Comparison of ENCODE assay signal across 16 cellular contexts in genomic region chr9:131020388-131020787, GRCh38. TPM values are rescaled to one million over a fixed set of nuclear protein-coding genes. Genes with fewer than 3 reads are reported as not detected.
DNase-seq lines count a peak whose midpoint lies in the region; ATAC-seq and TF ChIP-seq lines count a peak whose summit lies in the region.
"Had no signal": no experiment of that assay in that cellular context is flagged by ENCODE, and none has a peak within 500 bp of the region (broad histone marks: within the 10 kb centered on the region; RNA-seq: fewer than 3 reads in every experiment).

No MANE protein-coding gene starts in this region.

- H3K23ac ChIP-seq in mesendoderm (ENCODE audit: low read length) = no peak overlapping the region

- H2BK5ac ChIP-seq in mesendoderm (ENCODE audit: low read length) = no peak overlapping the region

- POLR2A ChIA-PET in MCF 10A (lab: Yijun Ruan, JAX) (no interaction called here), RWPE1 (lab: Yijun Ruan, JAX; ENCODE audit: low non-redundant PET) (no interaction called here)
- POLR2A ChIA-PET in activated CD8-positive, alpha-beta T cell treated with anti-CD3 and anti-CD28 coated beads, Interleukin-2, amount 10 ng/mL, durations not matched to agents 7 days and 5 days (lab: Charles Lee) = no interaction called here

- WGBS in mesendoderm (ENCODE audit: extremely low coverage, insufficient coverage, low lambda C conversion rate) = no CpG with 5 or more reads among the region's 2 CpGs

- H3K18ac ChIP-seq in mesendoderm (ENCODE audit: low read length) = no peak overlapping the region

- no peak overlapping the region for H4K8ac ChIP-seq in mesendoderm (ENCODE audit: low read depth, low read length)

- no peak overlapping the region for H3K56ac ChIP-seq in mesendoderm (ENCODE audit: low read length)

- BruUV-seq in MCF 10A (replicated peaks; lab: Mats Ljungman, UMichigan) = no TSS peak

- H3K36me3 Mint-ChIP-seq in MCF 10A (ENCODE audit: insufficient read depth, unreplicated experiment) = no peaks in the 10 kb centered on the region
- H3K36me3 Mint-ChIP-seq in activated CD8-positive, alpha-beta T cell treated with anti-CD3 and anti-CD28 coated beads, Interleukin-2, amount 10 ng/mL, durations not matched to agents 7 days and 5 days (ENCODE audit: low read depth) = no peaks in the 10 kb centered on the region

- CTCF ChIA-PET in MCF 10A (lab: Yijun Ruan, JAX) (interaction anchor here (0.6 to 1.4 kb wide), 2 partner anchors 8 to 26 kb away, joined by 3 to 6 read pairs; no protein-coding TSS in a partner anchor), RWPE1 (lab: Yijun Ruan, JAX) (interaction anchor here (1.1 to 1.3 kb wide), 2 partner anchors 26 to 126 kb away, joined by 4 to 5 read pairs; no protein-coding TSS in a partner anchor)
- CTCF ChIA-PET in activated CD8-positive, alpha-beta T cell treated with anti-CD3 and anti-CD28 coated beads, Interleukin-2, amount 10 ng/mL, durations not matched to agents 7 days and 5 days (lab: Charles Lee) = interaction anchor here (1.3 kb wide), 1 partner anchor 26 kb away, joined by 4 read pairs; no protein-coding TSS in a partner anchor

- no peak for ATAC-seq in activated CD8-positive, alpha-beta T cell treated with anti-CD3 and anti-CD28 coated beads, Interleukin-2, amount 10 ng/mL, durations not matched to agents 7 days and 5 days

- no peak overlapping the region for H4K5ac ChIP-seq in mesendoderm (ENCODE audit: low read length)

- peak overlapping the region; percentile 55 to 73 for H3K27ac ChIP-seq in breast epithelium
- no peak overlapping the region for H3K27ac ChIP-seq in mesendoderm (ENCODE audit: low read depth, low read length)
- H3K27ac ChIP-seq in RWPE1 = no peak overlapping the region
- H3K27ac ChIP-seq: 22Rv1, epithelial cell of prostate had no signal

- peaks cover 78% of the 10 kb centered on the region for H3K27me3 Mint-ChIP-seq in MCF 10A (ENCODE audit: insufficient read depth, unreplicated experiment)
- peaks cover 5% of the 10 kb centered on the region for H3K27me3 Mint-ChIP-seq in activated CD8-positive, alpha-beta T cell treated with anti-CD3 and anti-CD28 coated beads, Interleukin-2, amount 10 ng/mL, durations not matched to agents 7 days and 5 days (ENCODE audit: low read depth)

- no peaks in the 10 kb centered on the region for H3K4me1 ChIP-seq in breast epithelium
- no peaks in the 10 kb centered on the region for H3K4me1 ChIP-seq in mesendoderm (ENCODE audit: control insufficient read depth, low read depth, low read length)

- TF ChIP-seq CTCF in breast epithelium (IDR thresholded peaks at IDR 0.05) = no peak
- no peak for TF ChIP-seq CTCF in MCF 10A (IDR thresholded peaks at IDR 0.05; ENCODE audit: unreplicated experiment)
- TF ChIP-seq CTCF in epithelial cell of proximal tubule (conservative IDR thresholded peaks at IDR 0.05; ENCODE audit: low read depth, low read length) = no peak
- no peak for TF ChIP-seq CTCF in RWPE1 (conservative IDR thresholded peaks at IDR 0.05; ENCODE audit: low read depth)

- TF ChIP-seq POLR2A in breast epithelium (IDR thresholded peaks at IDR 0.05) = no peak

- no peaks in the 10 kb centered on the region for H3K27me3 ChIP-seq in breast epithelium
- no peaks in the 10 kb centered on the region for H3K27me3 ChIP-seq in mesendoderm (ENCODE audit: insufficient read depth, low read length, poor library complexity)

- peaks cover 8% of the 10 kb centered on the region for H3K9me3 Mint-ChIP-seq in MCF 10A (ENCODE audit: unreplicated experiment)
- no peaks in the 10 kb centered on the region for H3K9me3 Mint-ChIP-seq in activated CD8-positive, alpha-beta T cell treated with anti-CD3 and anti-CD28 coated beads, Interleukin-2, amount 10 ng/mL, durations not matched to agents 7 days and 5 days (ENCODE audit: insufficient read depth)
- H3K9me3 Mint-ChIP-seq: T-helper 1 cell treated with Interleukin-12 subunit alpha and Interleukin-12 subunit beta and Interleukin-4 antibody, amounts not matched to agents 30 μg/mL and 1 μg/mL, for 36 hours had no signal

- intact Hi-C loops in breast epithelium (cut with DNase I; ENCODE audit: low total_unique reads) (no loop called here), MCF 10A (cut with micrococcal nuclease) (no loop called here)

- H2AK5ac ChIP-seq in mesendoderm (ENCODE audit: low read length) = no peak overlapping the region

- H3K4ac ChIP-seq in mesendoderm (ENCODE audit: low read depth, low read length) = no peak overlapping the region

- H2BK15ac ChIP-seq in mesendoderm (replicated peaks; ENCODE audit: low read depth) = no peak overlapping the region

- DNase-seq in breast epithelium (ENCODE audit: low spot score in 2 of 2) (no peak), MCF 10A (ENCODE audit: unreplicated experiment) (no peak), epithelial cell of proximal tubule (ENCODE audit: low read depth) (peak; percentile 32), mesendoderm (peak; percentile 90), NCI-H524 treated with DMSO at 0.1 percent for 48 hours (lab: John Stamatoyannopoulos, UW) (no peak), RWPE1 (ENCODE audit: low spot score) (no peak), OCI-M1 (lab: John Stamatoyannopoulos, UW) (no peak)
- no peak for DNase-seq in activated CD8-positive, alpha-beta T cell treated with anti-CD3 and anti-CD28 coated beads, Interleukin-2, amount 10 ng/mL, durations not matched to agents 7 days and 5 days
- DNase-seq: activated CD4-positive, alpha-beta T cell treated with anti-CD3 and anti-CD28 coated beads for 4 hours; caudate nucleus; NCI-H2171; substantia nigra had no signal

- H3K4me3 ChIP-seq in breast epithelium (no peak overlapping the region), epithelial cell of proximal tubule (ENCODE audit: low read depth, low read length) (no peak overlapping the region), mesendoderm (ENCODE audit: low read length) (no peak overlapping the region)

- no peak overlapping the region for H3K4me2 ChIP-seq in mesendoderm (ENCODE audit: low read length)

- H3K27ac Mint-ChIP-seq in MCF 10A (ENCODE audit: low read depth, unreplicated experiment) = no peak overlapping the region
- H3K27ac Mint-ChIP-seq in activated CD8-positive, alpha-beta T cell treated with anti-CD3 and anti-CD28 coated beads, Interleukin-2, amount 10 ng/mL, durations not matched to agents 7 days and 5 days = no peak overlapping the region
- H3K27ac Mint-ChIP-seq: T-helper 1 cell treated with Interleukin-12 subunit alpha and Interleukin-12 subunit beta and Interleukin-4 antibody, amounts not matched to agents 30 μg/mL and 1 μg/mL, for 36 hours had no signal

- H3K4me1 Mint-ChIP-seq in MCF 10A (ENCODE audit: insufficient read depth, unreplicated experiment) = no peaks in the 10 kb centered on the region
- peaks cover 2% of the 10 kb centered on the region for H3K4me1 Mint-ChIP-seq in activated CD8-positive, alpha-beta T cell treated with anti-CD3 and anti-CD28 coated beads, Interleukin-2, amount 10 ng/mL, durations not matched to agents 7 days and 5 days (ENCODE audit: low read depth)

- H3K9me3 ChIP-seq in breast epithelium = no peaks in the 10 kb centered on the region

- H3K36me3 ChIP-seq in breast epithelium (no peaks in the 10 kb centered on the region), mesendoderm (ENCODE audit: control insufficient read depth, insufficient read depth, low read length) (no peaks in the 10 kb centered on the region)

- H2BK120ac ChIP-seq in mesendoderm (ENCODE audit: low read depth, low read length) = no peak overlapping the region

- no peak overlapping the region for H3K4me3 Mint-ChIP-seq in MCF 10A (ENCODE audit: unreplicated experiment)
- H3K4me3 Mint-ChIP-seq in activated CD8-positive, alpha-beta T cell treated with anti-CD3 and anti-CD28 coated beads, Interleukin-2, amount 10 ng/mL, durations not matched to agents 7 days and 5 days = no peak overlapping the region
- H3K4me3 Mint-ChIP-seq: T-helper 1 cell treated with Interleukin-12 subunit alpha and Interleukin-12 subunit beta and Interleukin-4 antibody, amounts not matched to agents 30 μg/mL and 1 μg/mL, for 36 hours had no signal

- H3K79me2 ChIP-seq in mesendoderm (ENCODE audit: control insufficient read depth, insufficient read depth, low read length) = no peaks in the 10 kb centered on the region

- peaks cover 6% of the 10 kb centered on the region for H3K79me1 ChIP-seq in mesendoderm (ENCODE audit: low read length)

- H3K9ac ChIP-seq in mesendoderm (ENCODE audit: low read length) = no peak overlapping the region

RNA-seq across cellular contexts. Expression of gene LAMC3, which starts 11.4 kb away (rescaled TPM):
- total RNA-seq in breast epithelium = 1 to 10 TPM; 2.1 to 8.5 (median 7.8) TPM
- total RNA-seq in MCF 10A (2022) = not detected in 2 replicates
- total RNA-seq in epithelial cell of proximal tubule = 0.14 and 0.29 TPM in 2 replicates
- polyA plus RNA-seq in mesendoderm (2013, experiment 1 of 2) = 14.4 TPM
- 15.1 TPM for polyA plus RNA-seq in mesendoderm (2013, experiment 2 of 2)
- not detected for total RNA-seq in activated CD8-positive, alpha-beta T cell treated with anti-CD3 and anti-CD28 coated beads, Interleukin-2, amount 10 ng/mL, durations not matched to agents 7 days and 5 days
- total RNA-seq: LHCN-M2 had no signal

Comparison
In these comparisons a context has a peak if more than half of its experiments do, and no peak if none do; other contexts are left out.
1. DNase-seq: peak in epithelial cell of proximal tubule (single experiment) and mesendoderm (single experiment); none in breast epithelium (0 of 2), MCF 10A (single experiment), activated CD8-positive, alpha-beta T cell treated with anti-CD3 and anti-CD28 coated beads, Interleukin-2, amount 10 ng/mL, durations not matched to agents 7 days and 5 days (single experiment), NCI-H524 treated with DMSO at 0.1 percent for 48 hours (single experiment), RWPE1 (single experiment) and OCI-M1 (single experiment).
2. H3K27ac ChIP-seq: peak in breast epithelium (2 of 2); none in mesendoderm (single experiment) and RWPE1 (single experiment).